ENCODE assay signal across 7 cellular contexts in the genomic region with DNA sequence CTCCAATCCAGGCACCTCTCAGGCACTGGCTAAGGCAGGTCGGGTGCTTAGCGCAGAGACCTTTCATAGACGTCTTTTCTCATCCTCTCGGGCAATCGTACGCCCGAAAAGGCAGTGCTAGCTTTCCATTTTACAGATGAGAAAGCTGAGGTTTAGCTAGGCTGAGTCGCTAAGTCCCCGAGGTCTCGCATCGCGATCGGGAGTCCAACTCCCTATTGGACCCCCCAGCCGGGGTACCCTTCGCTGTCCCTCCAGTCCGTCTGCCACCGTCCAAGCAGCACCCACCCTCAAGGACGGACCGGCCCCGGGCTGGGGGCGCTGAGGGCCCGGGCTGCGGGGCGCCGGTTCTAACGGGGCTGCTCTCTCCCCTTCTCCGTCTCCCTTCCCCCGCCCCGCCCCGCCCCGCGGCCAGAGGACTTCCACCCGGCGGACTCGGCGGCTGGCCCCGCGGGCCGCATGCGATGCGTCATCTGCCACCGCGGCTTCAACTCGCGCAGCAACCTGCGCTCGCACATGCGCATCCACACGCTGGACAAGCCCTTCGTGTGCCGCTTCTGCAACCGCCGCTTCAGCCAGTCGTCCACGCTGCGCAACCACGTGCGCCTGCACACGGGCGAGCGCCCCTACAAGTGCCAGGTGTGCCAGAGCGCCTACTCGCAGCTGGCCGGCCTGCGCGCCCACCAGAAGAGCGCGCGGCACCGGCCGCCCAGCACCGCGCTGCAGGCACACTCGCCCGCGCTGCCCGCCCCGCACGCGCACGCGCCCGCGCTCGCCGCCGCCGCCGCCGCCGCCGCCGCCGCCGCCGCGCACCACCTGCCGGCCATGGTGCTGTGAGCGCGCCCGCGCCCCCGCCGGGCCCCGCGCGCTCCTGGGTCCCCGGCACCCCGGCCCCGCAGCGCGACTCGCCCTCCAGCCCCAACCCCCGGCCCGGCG.
DNase-seq lines count a peak whose midpoint lies in the region; ATAC-seq and TF ChIP-seq lines count a peak whose summit lies in the region.

No MANE protein-coding gene starts in this region.

- peak; percentile 87 for DNase-seq in GM13977 (ENCODE audit: low spot score)
- DNase-seq in MM.1S: peak; percentile 84
- DNase-seq in T follicular helper cell (ENCODE audit: low read depth): peak; percentile 14
- peak in 55 of 58 donors; percentile 5 to 82 (median 51) for DNase-seq in anterior cingulate cortex (lab: John Stamatoyannopoulos, UW)
- DNase-seq in hepatic stellate cell (ENCODE audit: low spot score): peak; percentile 95
- peak; percentile 43 for DNase-seq in retinal pigment epithelial cell (ENCODE audit: low read depth)

- peaks cover 43% of the 10 kb centered on the region for H3K27me3 ChIP-seq in MM.1S (replicated peaks; ENCODE audit: insufficient read depth, low read length)

- H4K20me1 ChIP-seq in MM.1S (ENCODE audit: insufficient read depth, low read length): no peaks in the 10 kb centered on the region

- no peaks in the 10 kb centered on the region for H3K9me2 ChIP-seq in MM.1S (replicated peaks; ENCODE audit: insufficient read depth, low read length)

- no peaks in the 10 kb centered on the region for H3K79me2 ChIP-seq in MM.1S (ENCODE audit: low read length)

- TF ChIP-seq CTCF in GM13977 (IDR thresholded peaks at IDR 0.05; ENCODE audit: extremely low read depth, insufficient read depth, missing control alignments) (no peak), MM.1S (IDR thresholded peaks at IDR 0.05; ENCODE audit: low read length) (no peak), retinal pigment epithelial cell (conservative IDR thresholded peaks at IDR 0.05; ENCODE audit: low read depth, low read length) (no peak)

- H2AFZ ChIP-seq in MM.1S (ENCODE audit: low read length): peak overlapping the region; percentile 11; the same call in 1 of the 2 replicates

- no peak for ATAC-seq in GM21423 (IDR thresholded peaks at IDR 0.05; ENCODE audit: unreplicated experiment)

- H3K4me3 ChIP-seq in MM.1S (ENCODE audit: low read length): peak overlapping the region; percentile 80
- peak overlapping the region; percentile 41 for H3K4me3 ChIP-seq in retinal pigment epithelial cell (ENCODE audit: low read length)

- no peaks in the 10 kb centered on the region for H3K36me3 ChIP-seq in MM.1S (replicated peaks; ENCODE audit: insufficient read depth, low read length)

- H3K4me1 ChIP-seq in MM.1S (ENCODE audit: low read length): no peaks in the 10 kb centered on the region

- H3K27ac ChIP-seq in MM.1S (ENCODE audit: low read length): no peak overlapping the region

- H3K9ac ChIP-seq in MM.1S (ENCODE audit: low read length): no peak overlapping the region

- H3K4me2 ChIP-seq in MM.1S (ENCODE audit: low read depth, low read length): peak overlapping the region; percentile 100; the same call in 1 of the 2 replicates

- no peaks in the 10 kb centered on the region for H3K9me3 ChIP-seq in MM.1S (replicated peaks; ENCODE audit: insufficient read depth, low read length)

- in situ Hi-C loops in GM13977 (cut with MboI; ENCODE audit: low pct_unique_long_range_greater_than_20kb, low sequenced_read_pairs, unreplicated experiment): loop anchor here (10.0 kb wide), 1 partner anchor 226 kb away; no protein-coding TSS in a partner anchor

- no peaks in the 10 kb centered on the region for H3F3A ChIP-seq in MM.1S (ENCODE audit: insufficient read depth, low read length)

Comparison
In these comparisons a context has a peak if more than half of its experiments do, and no peak if none do; other contexts are left out.
1. DNase-seq: peak in every context shown above with its lines; median percentile 95 in hepatic stellate cell; 87 in GM13977; 84 in MM.1S; 51 in anterior cingulate cortex; 43 in retinal pigment epithelial cell; 14 in T follicular helper cell.